8 cellular contexts compared by ENCODE assay signal in genomic region chr20:31663838-31664695, GRCh38. TPM values are rescaled to one million over a fixed set of nuclear protein-coding genes. Genes with fewer than 3 reads are reported as not detected.
DNase-seq lines count a peak whose midpoint lies in the region; ATAC-seq and TF ChIP-seq lines count a peak whose summit lies in the region.

No MANE protein-coding gene starts in this region.

- no peak overlapping the region for H3K4me3 ChIP-seq in vagina

- peak overlapping the region; percentile 78 for H3K27ac Mint-ChIP-seq in stimulated activated naive CD8-positive, alpha-beta T cell treated with anti-CD3 and anti-CD28 coated beads, Interleukin-15, Interleukin-2, amounts not matched to agents 100 ng/mL and 50 ng/mL, for 24 hours
- peak overlapping the region; percentile 75 for H3K27ac Mint-ChIP-seq in activated naive CD8-positive, alpha-beta T cell treated with anti-CD3 and anti-CD28 coated beads for 36 hours
- H3K27ac Mint-ChIP-seq in memory B cell: peak overlapping the region; percentile 40

- H3K36me3 ChIP-seq in vagina: peaks cover 0 to 5% of the 10 kb centered on the region in 2 donors

- H3K9me3 ChIP-seq in vagina: no peaks in the 10 kb centered on the region

- H3K4me1 ChIP-seq in vagina: peaks cover 73% of the 10 kb centered on the region

- ATAC-seq in stimulated activated naive CD8-positive, alpha-beta T cell treated with anti-CD3 and anti-CD28 coated beads, Interleukin-15, Interleukin-2, amounts not matched to agents 100 U/mL and 50 U/mL, for 24 hours: no peak
- no peak for ATAC-seq in memory B cell (ENCODE audit: low read depth)

- no peak for TF ChIP-seq CTCF in vagina (IDR thresholded peaks at IDR 0.05)
- TF ChIP-seq CTCF in GM10248 (IDR thresholded peaks at IDR 0.05; ENCODE audit: control extremely low read depth, extremely low read depth, low read depth, missing control alignments): no peak

- peak overlapping the region; percentile 2 for H3K4me3 Mint-ChIP-seq in stimulated activated naive CD8-positive, alpha-beta T cell treated with anti-CD3 and anti-CD28 coated beads, Interleukin-15, Interleukin-2, amounts not matched to agents 100 ng/mL and 50 ng/mL, for 24 hours
- no peak overlapping the region for H3K4me3 Mint-ChIP-seq in activated naive CD8-positive, alpha-beta T cell treated with anti-CD3 and anti-CD28 coated beads for 36 hours
- no peak overlapping the region for H3K4me3 Mint-ChIP-seq in memory B cell

- H3K4me1 Mint-ChIP-seq in stimulated activated naive CD8-positive, alpha-beta T cell treated with anti-CD3 and anti-CD28 coated beads, Interleukin-15, Interleukin-2, amounts not matched to agents 100 ng/mL and 50 ng/mL, for 24 hours (ENCODE audit: low read depth): peaks cover 74% of the 10 kb centered on the region
- peaks cover 60% of the 10 kb centered on the region for H3K4me1 Mint-ChIP-seq in activated naive CD8-positive, alpha-beta T cell treated with anti-CD3 and anti-CD28 coated beads for 36 hours
- peaks cover 21% of the 10 kb centered on the region for H3K4me1 Mint-ChIP-seq in memory B cell

- intact Hi-C loops in vagina (cut with DNase I): no loop called here

- H3K27me3 Mint-ChIP-seq in stimulated activated naive CD8-positive, alpha-beta T cell treated with anti-CD3 and anti-CD28 coated beads, Interleukin-15, Interleukin-2, amounts not matched to agents 100 ng/mL and 50 ng/mL, for 24 hours: no peaks in the 10 kb centered on the region
- H3K27me3 Mint-ChIP-seq in activated naive CD8-positive, alpha-beta T cell treated with anti-CD3 and anti-CD28 coated beads for 36 hours: peaks cover 6% of the 10 kb centered on the region
- no peaks in the 10 kb centered on the region for H3K27me3 Mint-ChIP-seq in memory B cell

- POLR2A ChIA-PET in GM10248 (lab: Yijun Ruan, JAX): no interaction called here

- no peak for DNase-seq in stimulated activated naive CD8-positive, alpha-beta T cell treated with anti-CD3 and anti-CD28 coated beads, Interleukin-15, Interleukin-2, amounts not matched to agents 100 U/mL and 50 U/mL, for 24 hours
- DNase-seq in activated naive CD8-positive, alpha-beta T cell treated with anti-CD3 and anti-CD28 coated beads for 36 hours: no peak
- DNase-seq in memory B cell (ENCODE audit: low spot score in 2 of 2) (no peak), vagina (ENCODE audit: extremely low spot score in 2 of 2) (no peak), GM10248 (ENCODE audit: extremely low spot score) (no peak)
- no peak for DNase-seq in activated effector memory CD4-positive, alpha-beta T cell treated with Interleukin-2 at 50 U/mL for 16 hours
- no peak for DNase-seq in stimulated activated CD4-positive, alpha-beta T cell treated with anti-CD3 and anti-CD28 coated beads, Interleukin-4, amount 100 ng/mL, for 1 hour

- no peaks in the 10 kb centered on the region for H3K27me3 ChIP-seq in vagina

- peak overlapping the region; percentile 88 for H3K27ac ChIP-seq in vagina

- CTCF ChIA-PET in GM10248 (lab: Yijun Ruan, JAX): interaction anchor here (0.8 to 10.1 kb wide), 12 partner anchors 10 to 101 kb away, joined by 3 to 429 read pairs (median 4); partner anchors contain the start of gene BCL2L1

- TF ChIP-seq POLR2A in vagina (IDR thresholded peaks at IDR 0.05): no peak

- peaks cover 75% of the 10 kb centered on the region for H3K36me3 Mint-ChIP-seq in stimulated activated naive CD8-positive, alpha-beta T cell treated with anti-CD3 and anti-CD28 coated beads, Interleukin-15, Interleukin-2, amounts not matched to agents 100 ng/mL and 50 ng/mL, for 24 hours (ENCODE audit: low read depth)
- H3K36me3 Mint-ChIP-seq in activated naive CD8-positive, alpha-beta T cell treated with anti-CD3 and anti-CD28 coated beads for 36 hours: peaks cover 50% of the 10 kb centered on the region
- H3K36me3 Mint-ChIP-seq in memory B cell: no peaks in the 10 kb centered on the region

- H3K9me3 Mint-ChIP-seq in stimulated activated naive CD8-positive, alpha-beta T cell treated with anti-CD3 and anti-CD28 coated beads, Interleukin-15, Interleukin-2, amounts not matched to agents 100 ng/mL and 50 ng/mL, for 24 hours: no peaks in the 10 kb centered on the region
- no peaks in the 10 kb centered on the region for H3K9me3 Mint-ChIP-seq in activated naive CD8-positive, alpha-beta T cell treated with anti-CD3 and anti-CD28 coated beads for 36 hours
- H3K9me3 Mint-ChIP-seq in memory B cell: no peaks in the 10 kb centered on the region

RNA-seq across cellular contexts. Expression of gene COX4I2, which starts 26.4 kb away (rescaled TPM):
- total RNA-seq in activated naive CD8-positive, alpha-beta T cell treated with anti-CD3 and anti-CD28 coated beads for 36 hours: not detected
- 2.5 TPM for total RNA-seq in vagina

RNA-seq across cellular contexts. Expression of gene BCL2L1, which starts 58.6 kb away (rescaled TPM):
- 100 to 1,000 TPM; 196 to 206 TPM for total RNA-seq in activated naive CD8-positive, alpha-beta T cell treated with anti-CD3 and anti-CD28 coated beads for 36 hours
- total RNA-seq in vagina: 57.2 TPM

RNA-seq across cellular contexts. Expression of gene ID1, which starts 59.0 kb away (rescaled TPM):
- under 1 TPM; 0.36 to 0.37 TPM for total RNA-seq in activated naive CD8-positive, alpha-beta T cell treated with anti-CD3 and anti-CD28 coated beads for 36 hours
- 1,190 TPM for total RNA-seq in vagina

Comparison
In these comparisons a context has a peak if more than half of its experiments do, and no peak if none do; other contexts are left out.
1. RNA of gene ID1, which starts 59.0 kb away (total RNA-seq): 1,190 TPM in vagina (single experiment); 0.36 to 0.37 TPM in activated naive CD8-positive, alpha-beta T cell treated with anti-CD3 and anti-CD28 coated beads for 36 hours; every median in the first group is over 100 times any median in the second.
2. Peak in every context shown above with its lines, with median percentiles within 50 percentile points of each other: H3K27ac Mint-ChIP-seq.